In genomic region chr3:149343951-149344350, GRCh38 we compare ENCODE assay signal across 17 cellular contexts. TPM values are rescaled to one million over a fixed set of nuclear protein-coding genes. Genes with fewer than 3 reads are reported as not detected.
DNase-seq lines count a peak whose midpoint lies in the region; ATAC-seq, FAIRE-seq and TF ChIP-seq lines count a peak whose summit lies in the region.
"Had no signal": no experiment of that assay in that cellular context is flagged by ENCODE, and none has a peak within 500 bp of the region (broad histone marks: within the 10 kb centered on the region; RNA-seq: fewer than 3 reads in every experiment).

No MANE protein-coding gene starts in this region.

- H3K4me2 ChIP-seq in H9 (ENCODE audit: insufficient read depth, insufficient read length, low read length) (no peak overlapping the region), keratinocyte (ENCODE audit: control insufficient read depth, extremely low read depth, insufficient read depth, low read depth, low read length) (no peak overlapping the region)

- dilution Hi-C loops in keratinocyte (cut with MboI; ENCODE audit: extremely low pct_ligation_motif_present, low sequenced_read_pairs) = no loop called here

- no peaks in the 10 kb centered on the region for H3K79me1 ChIP-seq in H9 (ENCODE audit: insufficient read depth, low read depth, low read length, poor library complexity, severe bottlenecking)

- H2AFZ ChIP-seq in H9 (ENCODE audit: low read length) (no peak overlapping the region), keratinocyte (ENCODE audit: control insufficient read depth, low read length) (no peak overlapping the region)

- no peak overlapping the region for H3T11ph ChIP-seq in H9 (ENCODE audit: low read length)

- WGBS in H9 (ENCODE audit: extremely low coverage, insufficient read length, low lambda C conversion rate) = no CpG with 5 or more reads among the region's 4 CpGs

- no peaks in the 10 kb centered on the region for H3K36me3 Mint-ChIP-seq in H9 (ENCODE audit: insufficient read depth in 1 of 3, low read depth in 3 of 3)
- H3K36me3 Mint-ChIP-seq: activated naive CD8-positive, alpha-beta T cell treated with anti-CD3 and anti-CD28 coated beads, Interleukin-2, amount 10 ng/mL, durations not matched to agents 7 days and 5 days; memory B cell had no signal

- no peaks in the 10 kb centered on the region for H3K9me3 Mint-ChIP-seq in H9
- H3K9me3 Mint-ChIP-seq: activated naive CD8-positive, alpha-beta T cell treated with anti-CD3 and anti-CD28 coated beads, Interleukin-2, amount 10 ng/mL, durations not matched to agents 7 days and 5 days; IgD-negative memory B cell; memory B cell had no signal

- no peak overlapping the region for H3K27ac Mint-ChIP-seq in H9
- H3K27ac Mint-ChIP-seq: activated CD4-positive, alpha-beta T cell treated with anti-CD3 and anti-CD28 coated beads for 36 hours; activated naive CD8-positive, alpha-beta T cell treated with anti-CD3 and anti-CD28 coated beads, Interleukin-2, amount 10 ng/mL, durations not matched to agents 7 days and 5 days; IgD-negative memory B cell; memory B cell had no signal

- no peak overlapping the region for H3K27ac ChIP-seq in H9 (ENCODE audit: insufficient read length, low read depth, low read length)
- H3K27ac ChIP-seq in keratinocyte (ENCODE audit: control insufficient read depth, insufficient read depth, low read length) = no peak overlapping the region

- H2BK5ac ChIP-seq in H9 (ENCODE audit: insufficient read length, low read length) = no peak overlapping the region

- H3K79me2 ChIP-seq in H9 (ENCODE audit: insufficient read depth, low read length) = no peaks in the 10 kb centered on the region
- no peaks in the 10 kb centered on the region for H3K79me2 ChIP-seq in keratinocyte (ENCODE audit: control insufficient read depth, insufficient read depth, low read length)

- H3K9me3 ChIP-seq in H9 (ENCODE audit: control insufficient read depth, low read depth, low read length) = no peaks in the 10 kb centered on the region
- no peaks in the 10 kb centered on the region for H3K9me3 ChIP-seq in keratinocyte (ENCODE audit: control insufficient read depth, low read depth, low read length)

- no peak overlapping the region for H2BK12ac ChIP-seq in H9 (ENCODE audit: insufficient read length, low read depth, low read length)

- TF ChIP-seq CTCF in H9 (conservative IDR thresholded peaks at IDR 0.05) = peak; percentile 57
- TF ChIP-seq CTCF in keratinocyte (optimal IDR thresholded peaks at IDR 0.05 in 1 of 3, IDR thresholded peaks at IDR 0.05 in 1 of 3, conservative IDR thresholded peaks at IDR 0.05 in 1 of 3; ENCODE audit: extremely low read depth in 1 of 3, insufficient read depth in 2 of 3, low read length in 3 of 3) = no peak

- DNase-seq in DMS 273 (lab: John Stamatoyannopoulos, UW; ENCODE audit: unreplicated experiment) (peak; percentile 41), DMS 273 treated with DMSO at 0.1 percent for 48 hours (lab: John Stamatoyannopoulos, UW) (no peak), H9 (no peak), RKO (ENCODE audit: low spot score) (peak; percentile 19), keratinocyte (ENCODE audit: low read depth, low spot score) (no peak), hippocampal formation (lab: John Stamatoyannopoulos, UW) (no peak), nucleus accumbens (lab: John Stamatoyannopoulos, UW) (no peak)
- DNase-seq: 8988T; activated CD4-positive, alpha-beta T cell treated with anti-CD3 and anti-CD28 coated beads for 36 hours; activated naive CD8-positive, alpha-beta T cell treated with anti-CD3 and anti-CD28 coated beads, Interleukin-2, amount 10 ng/mL, durations not matched to agents 7 days and 5 days; cerebellar nuclear complex; hypothalamus; NCI-H2029 had no signal

- H2BK20ac ChIP-seq in H9 (ENCODE audit: low read depth, low read length, poor library complexity, severe bottlenecking) = no peak overlapping the region

- H4K5ac ChIP-seq in H9 (ENCODE audit: insufficient read length, low read depth, low read length) = no peak overlapping the region

- H3K36me3 ChIP-seq in keratinocyte (ENCODE audit: control insufficient read depth in 2 of 2, extremely low read depth in 1 of 2, insufficient read depth in 2 of 2, low read length in 2 of 2) = no peaks in the 10 kb centered on the region

- no peak overlapping the region for H3K4ac ChIP-seq in H9 (ENCODE audit: low read depth, low read length)

- peak; percentile 67 for FAIRE-seq in keratinocyte (lab: Jason Lieb, UNC)

- H4K91ac ChIP-seq in H9 (ENCODE audit: insufficient read length, low read depth, low read length) = no peak overlapping the region

- no peak overlapping the region for H2BK15ac ChIP-seq in H9 (ENCODE audit: low read depth, low read length)

- H2BK120ac ChIP-seq in H9 (ENCODE audit: low read depth, low read length, poor library complexity, severe bottlenecking) = no peak overlapping the region

- H3K4me1 ChIP-seq in H9 (ENCODE audit: insufficient read depth, low read length) = peaks cover 2% of the 10 kb centered on the region; the same call in 1 of the 2 replicates
- peaks cover 42% of the 10 kb centered on the region for H3K4me1 ChIP-seq in keratinocyte (ENCODE audit: control insufficient read depth, extremely low read depth, insufficient read depth, low read length)

- H3K23ac ChIP-seq in H9 (ENCODE audit: insufficient read length, low read depth, low read length) = no peak overlapping the region

- H3K9me1 ChIP-seq in keratinocyte (ENCODE audit: control insufficient read depth, extremely low read depth, insufficient read depth, low read length) = no peaks in the 10 kb centered on the region

- H3K27me3 Mint-ChIP-seq in H9 (ENCODE audit: low read depth) = no peaks in the 10 kb centered on the region

- H3K27me3 ChIP-seq in H9 (ENCODE audit: insufficient read depth, low read length) (no peaks in the 10 kb centered on the region), keratinocyte (ENCODE audit: control insufficient read depth, extremely low read depth, insufficient read depth, low read length) (no peaks in the 10 kb centered on the region)

- H3K56ac ChIP-seq in H9 (ENCODE audit: insufficient read length, low read depth, low read length) = no peak overlapping the region

- H3K18ac ChIP-seq in H9 (ENCODE audit: insufficient read length, low read depth, low read length) = no peak overlapping the region

- no peak overlapping the region for H3K9ac ChIP-seq in H9 (ENCODE audit: extremely low read depth, insufficient read length, low read length)
- no peak overlapping the region for H3K9ac ChIP-seq in keratinocyte (ENCODE audit: control insufficient read depth, extremely low read depth, insufficient read depth, low read length)

- no peak overlapping the region for H3K4me3 ChIP-seq in keratinocyte (ENCODE audit: control insufficient read depth in 2 of 3, extremely low read depth in 1 of 3, insufficient read depth in 2 of 3, low read depth in 1 of 3, low read length in 3 of 3)

- H3K4me3 Mint-ChIP-seq in H9 = no peak overlapping the region
- H3K4me3 Mint-ChIP-seq: activated CD4-positive, alpha-beta T cell treated with anti-CD3 and anti-CD28 coated beads for 36 hours; activated naive CD8-positive, alpha-beta T cell treated with anti-CD3 and anti-CD28 coated beads, Interleukin-2, amount 10 ng/mL, durations not matched to agents 7 days and 5 days; IgD-negative memory B cell; memory B cell had no signal

- no peaks in the 10 kb centered on the region for H3K23me2 ChIP-seq in H9 (ENCODE audit: insufficient read length, low read depth, low read length, poor library complexity, severe bottlenecking)

- no peaks in the 10 kb centered on the region for H4K20me1 ChIP-seq in H9 (ENCODE audit: control insufficient read depth, insufficient read depth, insufficient read length)
- H4K20me1 ChIP-seq in keratinocyte (ENCODE audit: control insufficient read depth, extremely low read depth, insufficient read depth, low read length) = no peaks in the 10 kb centered on the region

- no peak overlapping the region for H2AK5ac ChIP-seq in H9 (ENCODE audit: insufficient read length, low read length)

- no peak for ATAC-seq in HG03196 (IDR thresholded peaks at IDR 0.05; ENCODE audit: unreplicated experiment)
- ATAC-seq: activated CD4-positive, alpha-beta T cell treated with anti-CD3 and anti-CD28 coated beads for 36 hours had no signal

- H3K14ac ChIP-seq in H9 (ENCODE audit: insufficient read depth, low read length) = no peak overlapping the region

- H4K8ac ChIP-seq in H9 (replicated peaks; ENCODE audit: insufficient read length, low read depth, low read length) = no peak overlapping the region

- H3K4me1 Mint-ChIP-seq in H9 = peaks cover 16 to 32% of the 10 kb centered on the region in 2 experiments
- H3K4me1 Mint-ChIP-seq: activated CD4-positive, alpha-beta T cell treated with anti-CD3 and anti-CD28 coated beads for 36 hours; activated naive CD8-positive, alpha-beta T cell treated with anti-CD3 and anti-CD28 coated beads, Interleukin-2, amount 10 ng/mL, durations not matched to agents 7 days and 5 days; memory B cell had no signal

RNA-seq across cellular contexts. Expression of gene TM4SF18, which starts 10.5 kb away (rescaled TPM):
- 8.1 and 9.8 TPM in 2 replicates for total RNA-seq in H9 (2021)
- polyA plus RNA-seq in keratinocyte = not detected in 3 replicates
- polyA plus RNA-seq in keratinocyte (2011; ENCODE audit: low read depth) = not detected
- polyA plus RNA-seq in keratinocyte (2011; cell fraction: cytosol; rRNA removed) = not detected in 2 replicates
- polyA plus RNA-seq in keratinocyte (2011; cell fraction: nucleus; rRNA removed) = not detected in 2 replicates
- polyA plus RNA-seq in keratinocyte (2012; ENCODE audit: low replicate concordance) = not detected in 2 replicates
- not detected in 3 replicates for polyA minus RNA-seq in keratinocyte
- polyA minus RNA-seq in keratinocyte (2011; cell fraction: cytosol; rRNA and poly(A)+ RNA removed) = not detected
- not detected in 2 replicates for polyA minus RNA-seq in keratinocyte (2011; cell fraction: nucleus; rRNA and poly(A)+ RNA removed)
- total RNA-seq: activated CD4-positive, alpha-beta T cell treated with anti-CD3 and anti-CD28 coated beads for 36 hours; activated naive CD8-positive, alpha-beta T cell treated with anti-CD3 and anti-CD28 coated beads, Interleukin-2, amount 10 ng/mL, durations not matched to agents 7 days and 5 days; T-helper 1 cell treated with Interleukin-12 subunit alpha and Interleukin-12 subunit beta and Interleukin-4 antibody, amounts not matched to agents 30 ng/mL and 1 ng/mL, for 36 hours had no signal
- polyA plus RNA-seq: IgD-negative memory B cell had no signal

RNA-seq across cellular contexts. Expression of gene TM4SF1, which starts 33.5 kb away (rescaled TPM):
- total RNA-seq in H9 (2021) = 1.2 and 2.2 TPM in 2 replicates
- 274 to 375 TPM (median 323 TPM) in 3 replicates for polyA plus RNA-seq in keratinocyte
- 264 TPM for polyA plus RNA-seq in keratinocyte (2011; ENCODE audit: low read depth)
- polyA plus RNA-seq in keratinocyte (2011; cell fraction: cytosol; rRNA removed) = 180 and 240 TPM in 2 replicates
- polyA plus RNA-seq in keratinocyte (2011; cell fraction: nucleus; rRNA removed) = 579 and 691 TPM in 2 replicates
- polyA plus RNA-seq in keratinocyte (2012; ENCODE audit: low replicate concordance) = 183 and 204 TPM in 2 replicates
- 72.1 to 465 TPM (median 388 TPM) in 3 replicates for polyA minus RNA-seq in keratinocyte
- 143 TPM for polyA minus RNA-seq in keratinocyte (2011; cell fraction: cytosol; rRNA and poly(A)+ RNA removed)
- polyA minus RNA-seq in keratinocyte (2011; cell fraction: nucleus; rRNA and poly(A)+ RNA removed) = 351 and 501 TPM in 2 replicates
- total RNA-seq: activated CD4-positive, alpha-beta T cell treated with anti-CD3 and anti-CD28 coated beads for 36 hours; activated naive CD8-positive, alpha-beta T cell treated with anti-CD3 and anti-CD28 coated beads, Interleukin-2, amount 10 ng/mL, durations not matched to agents 7 days and 5 days had no signal
- polyA plus RNA-seq: IgD-negative memory B cell had no signal

Comparison
In these comparisons a context has a peak if more than half of its experiments do, and no peak if none do; other contexts are left out.
1. DNase-seq: peak in DMS 273 (single experiment) and RKO (single experiment); none in DMS 273 treated with DMSO at 0.1 percent for 48 hours (single experiment), H9 (single experiment), keratinocyte (single experiment), hippocampal formation (0 of 2) and nucleus accumbens (0 of 56).